Comparison of ENCODE assay signal across 9 cellular contexts in the genomic region with DNA sequence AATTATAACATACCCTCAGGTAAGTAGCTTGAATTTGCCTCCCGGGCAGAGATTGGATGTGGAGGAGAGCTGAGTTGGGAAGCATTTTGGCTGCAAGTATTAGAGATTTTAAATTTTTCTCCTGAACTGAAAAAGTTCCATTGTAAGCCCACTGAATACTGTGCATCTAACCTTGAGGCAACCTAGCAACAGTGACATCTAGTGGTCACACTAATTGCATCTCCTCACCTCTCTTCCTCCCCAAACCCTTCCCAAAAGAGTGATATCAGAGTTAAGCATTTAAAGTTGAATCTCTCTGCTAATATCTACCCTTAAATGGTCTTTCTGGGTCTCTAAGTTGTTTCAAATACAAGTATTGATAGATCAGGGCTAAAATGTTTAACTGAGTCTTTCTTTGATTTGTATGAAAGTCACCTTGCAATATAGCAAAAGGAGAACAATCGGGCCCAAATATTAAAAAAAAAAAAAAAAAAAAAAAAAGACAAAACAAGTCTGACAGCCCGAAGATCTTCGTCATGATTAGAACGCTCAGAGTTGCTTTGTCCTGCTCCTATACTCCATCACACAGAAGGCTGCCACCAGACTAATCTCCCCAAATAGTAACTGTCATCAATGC. TPM values are rescaled to one million over a fixed set of nuclear protein-coding genes. Genes with fewer than 3 reads are reported as not detected.
DNase-seq lines count a peak whose midpoint lies in the region; ATAC-seq and TF ChIP-seq lines count a peak whose summit lies in the region.
"Had no signal": no experiment of that assay in that cellular context is flagged by ENCODE, and none has a peak within 500 bp of the region (broad histone marks: within the 10 kb centered on the region; RNA-seq: fewer than 3 reads in every experiment).

No MANE protein-coding gene starts in this region.

- no peaks in the 10 kb centered on the region for H3K9me2 ChIP-seq in Karpas-422 (replicated peaks; ENCODE audit: insufficient read depth, low read length)

- H3K36me3 ChIP-seq in Karpas-422 (ENCODE audit: insufficient read depth, low read length) (no peaks in the 10 kb centered on the region), right lobe of liver (no peaks in the 10 kb centered on the region)
- H3K36me3 ChIP-seq: BLaER1 treated with 17β-estradiol and CSF1 and Interleukin-3, amounts not matched to agents 10 nM and 100 nM had no signal

- intact Hi-C loops in right lobe of liver (cut with DNase I): no loop called here

- DNase-seq in activated CD4-positive, CD25-positive, alpha-beta regulatory T cell treated with anti-CD3 and anti-CD28 coated beads, Interleukin-2, amount 50 U/mL, for 72 hours: no peak
- peak; percentile 80 for DNase-seq in Karpas-422
- DNase-seq in OCI-M1 (lab: John Stamatoyannopoulos, UW): peak; percentile 88
- peak; percentile 39 for DNase-seq in dedifferentiated amniotic fluid mesenchymal stem cell (ENCODE audit: extremely low spot score)
- no peak for DNase-seq in right lobe of liver

- peak; percentile 58 to 69 for ATAC-seq in activated CD4-positive, CD25-positive, alpha-beta regulatory T cell treated with anti-CD3 and anti-CD28 coated beads, Interleukin-2, amount 50 U/mL, for 24 hours
- peak; percentile 63 for ATAC-seq in GM21576 (IDR thresholded peaks at IDR 0.05; ENCODE audit: unreplicated experiment)
- peak; percentile 86 to 92 (median 89) for ATAC-seq in right lobe of liver
- no peak for ATAC-seq in GM21737 (IDR thresholded peaks at IDR 0.05; ENCODE audit: unreplicated experiment)

- H3K4me1 ChIP-seq in Karpas-422 (ENCODE audit: low read length): no peaks in the 10 kb centered on the region
- no peaks in the 10 kb centered on the region for H3K4me1 ChIP-seq in right lobe of liver
- H3K4me1 ChIP-seq: BLaER1 treated with 17β-estradiol and CSF1 and Interleukin-3, amounts not matched to agents 10 nM and 100 nM had no signal

- no peaks in the 10 kb centered on the region for H3K79me2 ChIP-seq in Karpas-422 (ENCODE audit: low read length)

- TF ChIP-seq CTCF in right lobe of liver (IDR thresholded peaks at IDR 0.05): peak; percentile 62 to 89 (median 78)

- no peaks in the 10 kb centered on the region for H3K9me3 ChIP-seq in Karpas-422 (ENCODE audit: low read length)
- H3K9me3 ChIP-seq in right lobe of liver: no peaks in the 10 kb centered on the region

- H3K4me3 ChIP-seq in Karpas-422 (ENCODE audit: low read length): no peak overlapping the region
- H3K4me3 ChIP-seq in right lobe of liver: no peak overlapping the region
- H3K4me3 ChIP-seq: BLaER1 treated with 17β-estradiol and CSF1 and Interleukin-3, amounts not matched to agents 10 nM and 100 nM had no signal

- H2AFZ ChIP-seq in Karpas-422 (ENCODE audit: low read length): no peak overlapping the region

- no peak overlapping the region for H3K9ac ChIP-seq in Karpas-422 (ENCODE audit: low read length)
- H3K9ac ChIP-seq: BLaER1 treated with 17β-estradiol and CSF1 and Interleukin-3, amounts not matched to agents 10 nM and 100 nM had no signal

- 34% methylated on average over 5 of the region's 5 CpGs for WGBS in right lobe of liver (ENCODE audit: insufficient coverage, low coverage, low lambda C conversion rate, missing lambda C conversion rate)

- no peak overlapping the region for H3K4me2 ChIP-seq in Karpas-422 (ENCODE audit: low read depth, low read length, poor library complexity, severe bottlenecking)
- H3K4me2 ChIP-seq: BLaER1 treated with 17β-estradiol and CSF1 and Interleukin-3, amounts not matched to agents 10 nM and 100 nM had no signal

- H3K27ac ChIP-seq in Karpas-422 (ENCODE audit: low read length): no peak overlapping the region
- no peak overlapping the region for H3K27ac ChIP-seq in right lobe of liver
- H3K27ac ChIP-seq: BLaER1 treated with 17β-estradiol and CSF1 and Interleukin-3, amounts not matched to agents 10 nM and 100 nM had no signal

- no peaks in the 10 kb centered on the region for H3K27me3 ChIP-seq in Karpas-422 (ENCODE audit: low read length)
- no peaks in the 10 kb centered on the region for H3K27me3 ChIP-seq in right lobe of liver
- H3K27me3 ChIP-seq: BLaER1 treated with 17β-estradiol and CSF1 and Interleukin-3, amounts not matched to agents 10 nM and 100 nM had no signal

- no peaks in the 10 kb centered on the region for H4K20me1 ChIP-seq in Karpas-422 (ENCODE audit: insufficient read depth, low read depth, low read length)
- H4K20me1 ChIP-seq: BLaER1 treated with 17β-estradiol and CSF1 and Interleukin-3, amounts not matched to agents 10 nM and 100 nM had no signal

- TF ChIP-seq POLR2A in right lobe of liver (IDR thresholded peaks at IDR 0.05): no peak

RNA-seq across cellular contexts. Expression of gene DLX5, which starts 40.4 kb away (rescaled TPM):
- total RNA-seq in Karpas-422 (2014; rRNA removed; shearing (Covaris generic); ENCODE audit: low replicate concordance): not detected in 2 replicates
- not detected for total RNA-seq in right lobe of liver

RNA-seq across cellular contexts. Expression of gene SDHAF3, which starts 52.4 kb away (rescaled TPM):
- 26.1 and 63.4 TPM in 2 replicates for total RNA-seq in Karpas-422 (2014; rRNA removed; shearing (Covaris generic); ENCODE audit: low replicate concordance)
- 10 to 100 TPM in 4 of 6 experiments, 1 to 10 TPM in 2; 8.5 to 15.5 (median 12.1) TPM for total RNA-seq in right lobe of liver

RNA-seq across cellular contexts. Expression of gene DLX6, which starts 59.7 kb away (rescaled TPM):
- total RNA-seq in Karpas-422 (2014; rRNA removed; shearing (Covaris generic); ENCODE audit: low replicate concordance): not detected in 2 replicates
- not detected for total RNA-seq in right lobe of liver

Comparison
In these comparisons a context has a peak if more than half of its experiments do, and no peak if none do; other contexts are left out.
1. DNase-seq: peak in Karpas-422 (single experiment), OCI-M1 (single experiment) and dedifferentiated amniotic fluid mesenchymal stem cell (single experiment); none in activated CD4-positive, CD25-positive, alpha-beta regulatory T cell treated with anti-CD3 and anti-CD28 coated beads, Interleukin-2, amount 50 U/mL, for 72 hours (single experiment) and right lobe of liver (0 of 3).